1 cellular context compared by ENCODE assay signal in the genomic region with DNA sequence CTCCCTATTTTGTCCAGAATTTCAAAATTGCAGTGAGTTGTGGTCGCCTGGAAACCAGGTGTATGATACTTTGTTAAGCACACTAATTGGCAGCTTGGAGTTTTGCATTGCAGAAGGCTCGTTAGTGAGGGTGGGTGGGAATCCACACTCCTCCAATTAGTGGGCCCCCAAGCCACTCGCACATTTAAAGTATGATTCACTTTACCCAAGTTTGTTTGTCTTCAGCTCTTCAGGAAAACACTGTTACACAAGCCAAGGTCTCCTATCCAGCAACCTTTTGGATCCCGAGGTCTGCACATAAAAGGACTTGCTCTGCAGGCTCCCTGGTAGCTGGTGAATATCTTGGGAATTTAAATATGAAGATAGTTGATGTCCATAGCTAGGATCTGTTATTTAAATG.
TF ChIP-seq lines count a peak whose summit lies in the region.

No MANE protein-coding gene starts in this region.

TF ChIP-seq in HepG2, 621 proteins besides CTCF, POLR2A, EP300 and RAD21 (continued from another document):
- TF ChIP-seq, protein P1, sequence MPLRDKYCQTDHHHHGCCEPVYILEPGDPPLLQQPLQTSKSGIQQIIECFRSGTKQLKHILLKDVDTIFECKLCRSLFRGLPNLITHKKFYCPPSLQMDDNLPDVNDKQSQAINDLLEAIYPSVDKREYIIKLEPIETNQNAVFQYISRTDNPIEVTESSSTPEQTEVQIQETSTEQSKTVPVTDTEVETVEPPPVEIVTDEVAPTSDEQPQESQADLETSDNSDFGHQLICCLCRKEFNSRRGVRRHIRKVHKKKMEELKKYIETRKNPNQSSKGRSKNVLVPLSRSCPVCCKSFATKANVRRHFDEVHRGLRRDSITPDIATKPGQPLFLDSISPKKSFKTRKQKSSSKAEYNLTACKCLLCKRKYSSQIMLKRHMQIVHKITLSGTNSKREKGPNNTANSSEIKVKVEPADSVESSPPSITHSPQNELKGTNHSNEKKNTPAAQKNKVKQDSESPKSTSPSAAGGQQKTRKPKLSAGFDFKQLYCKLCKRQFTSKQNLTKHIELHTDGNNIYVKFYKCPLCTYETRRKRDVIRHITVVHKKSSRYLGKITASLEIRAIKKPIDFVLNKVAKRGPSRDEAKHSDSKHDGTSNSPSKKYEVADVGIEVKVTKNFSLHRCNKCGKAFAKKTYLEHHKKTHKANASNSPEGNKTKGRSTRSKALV (CRISPR knock-in tag; IDR thresholded peaks at IDR 0.05), result no peak
- TF ChIP-seq ZNF468 (CRISPR knock-in tag; IDR thresholded peaks at IDR 0.05) (no peak), ZNF614 (CRISPR knock-in tag; IDR thresholded peaks at IDR 0.05; ENCODE audit: borderline replicate concordance) (no peak), ZNF205 (CRISPR knock-in tag; IDR thresholded peaks at IDR 0.05) (no peak), MIER3 (CRISPR knock-in tag; IDR thresholded peaks at IDR 0.05; ENCODE audit: borderline replicate concordance) (no peak), CHD2 (IDR thresholded peaks at IDR 0.05; ENCODE audit: low read depth, low read length) (no peak), MBD4 (IDR thresholded peaks at IDR 0.05; ENCODE audit: borderline replicate concordance, low read length) (peak; percentile 60; the same call in 1 of the 2 replicates), XBP1 (CRISPR knock-in tag; IDR thresholded peaks at IDR 0.05) (no peak), GATAD2A (CRISPR knock-in tag; IDR thresholded peaks at IDR 0.05) (peak; percentile 71), HNRNPUL1 (IDR thresholded peaks at IDR 0.05; ENCODE audit: low read depth, low read length) (no peak), ZNF567 (CRISPR knock-in tag; IDR thresholded peaks at IDR 0.05; ENCODE audit: borderline replicate concordance) (no peak), XRCC5 (optimal IDR thresholded peaks at IDR 0.05; ENCODE audit: low read length) (no peak), SP4 (CRISPR knock-in tag; IDR thresholded peaks at IDR 0.05) (0 out of 2 replicates have a peak, but pooled peaks have one; percentile 26), PHF8 (CRISPR knock-in tag; IDR thresholded peaks at IDR 0.05) (no peak), ZNF713 (CRISPR knock-in tag; IDR thresholded peaks at IDR 0.05) (no peak)
- TF ChIP-seq, protein P2, sequence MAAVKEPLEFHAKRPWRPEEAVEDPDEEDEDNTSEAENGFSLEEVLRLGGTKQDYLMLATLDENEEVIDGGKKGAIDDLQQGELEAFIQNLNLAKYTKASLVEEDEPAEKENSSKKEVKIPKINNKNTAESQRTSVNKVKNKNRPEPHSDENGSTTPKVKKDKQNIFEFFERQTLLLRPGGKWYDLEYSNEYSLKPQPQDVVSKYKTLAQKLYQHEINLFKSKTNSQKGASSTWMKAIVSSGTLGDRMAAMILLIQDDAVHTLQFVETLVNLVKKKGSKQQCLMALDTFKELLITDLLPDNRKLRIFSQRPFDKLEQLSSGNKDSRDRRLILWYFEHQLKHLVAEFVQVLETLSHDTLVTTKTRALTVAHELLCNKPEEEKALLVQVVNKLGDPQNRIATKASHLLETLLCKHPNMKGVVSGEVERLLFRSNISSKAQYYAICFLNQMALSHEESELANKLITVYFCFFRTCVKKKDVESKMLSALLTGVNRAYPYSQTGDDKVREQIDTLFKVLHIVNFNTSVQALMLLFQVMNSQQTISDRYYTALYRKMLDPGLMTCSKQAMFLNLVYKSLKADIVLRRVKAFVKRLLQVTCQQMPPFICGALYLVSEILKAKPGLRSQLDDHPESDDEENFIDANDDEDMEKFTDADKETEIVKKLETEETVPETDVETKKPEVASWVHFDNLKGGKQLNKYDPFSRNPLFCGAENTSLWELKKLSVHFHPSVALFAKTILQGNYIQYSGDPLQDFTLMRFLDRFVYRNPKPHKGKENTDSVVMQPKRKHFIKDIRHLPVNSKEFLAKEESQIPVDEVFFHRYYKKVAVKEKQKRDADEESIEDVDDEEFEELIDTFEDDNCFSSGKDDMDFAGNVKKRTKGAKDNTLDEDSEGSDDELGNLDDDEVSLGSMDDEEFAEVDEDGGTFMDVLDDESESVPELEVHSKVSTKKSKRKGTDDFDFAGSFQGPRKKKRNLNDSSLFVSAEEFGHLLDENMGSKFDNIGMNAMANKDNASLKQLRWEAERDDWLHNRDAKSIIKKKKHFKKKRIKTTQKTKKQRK (IDR thresholded peaks at IDR 0.05; ENCODE audit: low read length), result no peak
- TF ChIP-seq, protein P3, sequence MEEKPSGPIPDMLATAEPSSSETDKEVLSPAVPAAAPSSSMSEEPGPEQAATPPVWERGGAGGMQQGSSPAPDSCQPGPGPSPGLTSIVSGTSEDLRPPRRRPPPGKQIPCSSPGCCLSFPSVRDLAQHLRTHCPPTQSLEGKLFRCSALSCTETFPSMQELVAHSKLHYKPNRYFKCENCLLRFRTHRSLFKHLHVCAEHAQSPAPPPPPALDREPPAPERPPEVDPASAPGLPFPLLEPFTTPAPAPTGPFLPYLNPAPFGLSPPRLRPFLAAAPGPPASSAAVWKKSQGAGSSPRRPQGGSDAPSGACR (CRISPR knock-in tag; IDR thresholded peaks at IDR 0.05), result no peak
- TF ChIP-seq, protein P4, sequence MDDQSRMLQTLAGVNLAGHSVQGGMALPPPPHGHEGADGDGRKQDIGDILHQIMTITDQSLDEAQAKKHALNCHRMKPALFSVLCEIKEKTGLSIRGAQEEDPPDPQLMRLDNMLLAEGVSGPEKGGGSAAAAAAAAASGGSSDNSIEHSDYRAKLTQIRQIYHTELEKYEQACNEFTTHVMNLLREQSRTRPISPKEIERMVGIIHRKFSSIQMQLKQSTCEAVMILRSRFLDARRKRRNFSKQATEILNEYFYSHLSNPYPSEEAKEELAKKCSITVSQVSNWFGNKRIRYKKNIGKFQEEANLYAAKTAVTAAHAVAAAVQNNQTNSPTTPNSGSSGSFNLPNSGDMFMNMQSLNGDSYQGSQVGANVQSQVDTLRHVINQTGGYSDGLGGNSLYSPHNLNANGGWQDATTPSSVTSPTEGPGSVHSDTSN (CRISPR knock-in tag; IDR thresholded peaks at IDR 0.05; ENCODE audit: borderline replicate concordance), result no peak
- TF ChIP-seq, protein P5, sequence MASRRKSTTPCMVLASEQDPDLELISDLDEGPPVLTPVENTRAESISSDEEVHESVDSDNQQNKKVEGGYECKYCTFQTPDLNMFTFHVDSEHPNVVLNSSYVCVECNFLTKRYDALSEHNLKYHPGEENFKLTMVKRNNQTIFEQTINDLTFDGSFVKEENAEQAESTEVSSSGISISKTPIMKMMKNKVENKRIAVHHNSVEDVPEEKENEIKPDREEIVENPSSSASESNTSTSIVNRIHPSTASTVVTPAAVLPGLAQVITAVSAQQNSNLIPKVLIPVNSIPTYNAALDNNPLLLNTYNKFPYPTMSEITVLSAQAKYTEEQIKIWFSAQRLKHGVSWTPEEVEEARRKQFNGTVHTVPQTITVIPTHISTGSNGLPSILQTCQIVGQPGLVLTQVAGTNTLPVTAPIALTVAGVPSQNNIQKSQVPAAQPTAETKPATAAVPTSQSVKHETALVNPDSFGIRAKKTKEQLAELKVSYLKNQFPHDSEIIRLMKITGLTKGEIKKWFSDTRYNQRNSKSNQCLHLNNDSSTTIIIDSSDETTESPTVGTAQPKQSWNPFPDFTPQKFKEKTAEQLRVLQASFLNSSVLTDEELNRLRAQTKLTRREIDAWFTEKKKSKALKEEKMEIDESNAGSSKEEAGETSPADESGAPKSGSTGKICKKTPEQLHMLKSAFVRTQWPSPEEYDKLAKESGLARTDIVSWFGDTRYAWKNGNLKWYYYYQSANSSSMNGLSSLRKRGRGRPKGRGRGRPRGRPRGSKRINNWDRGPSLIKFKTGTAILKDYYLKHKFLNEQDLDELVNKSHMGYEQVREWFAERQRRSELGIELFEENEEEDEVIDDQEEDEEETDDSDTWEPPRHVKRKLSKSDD (CRISPR knock-in tag; IDR thresholded peaks at IDR 0.05; ENCODE audit: low read depth), result no peak
- TF ChIP-seq, protein P6, sequence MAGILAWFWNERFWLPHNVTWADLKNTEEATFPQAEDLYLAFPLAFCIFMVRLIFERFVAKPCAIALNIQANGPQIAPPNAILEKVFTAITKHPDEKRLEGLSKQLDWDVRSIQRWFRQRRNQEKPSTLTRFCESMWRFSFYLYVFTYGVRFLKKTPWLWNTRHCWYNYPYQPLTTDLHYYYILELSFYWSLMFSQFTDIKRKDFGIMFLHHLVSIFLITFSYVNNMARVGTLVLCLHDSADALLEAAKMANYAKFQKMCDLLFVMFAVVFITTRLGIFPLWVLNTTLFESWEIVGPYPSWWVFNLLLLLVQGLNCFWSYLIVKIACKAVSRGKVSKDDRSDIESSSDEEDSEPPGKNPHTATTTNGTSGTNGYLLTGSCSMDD (CRISPR knock-in tag; IDR thresholded peaks at IDR 0.05), result no peak
- TF ChIP-seq, protein P7, sequence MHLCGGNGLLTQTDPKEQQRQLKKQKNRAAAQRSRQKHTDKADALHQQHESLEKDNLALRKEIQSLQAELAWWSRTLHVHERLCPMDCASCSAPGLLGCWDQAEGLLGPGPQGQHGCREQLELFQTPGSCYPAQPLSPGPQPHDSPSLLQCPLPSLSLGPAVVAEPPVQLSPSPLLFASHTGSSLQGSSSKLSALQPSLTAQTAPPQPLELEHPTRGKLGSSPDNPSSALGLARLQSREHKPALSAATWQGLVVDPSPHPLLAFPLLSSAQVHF (CRISPR knock-in tag; IDR thresholded peaks at IDR 0.05), result no peak
